Comparison of ENCODE assay signal across 18 cellular contexts in the genomic region with DNA sequence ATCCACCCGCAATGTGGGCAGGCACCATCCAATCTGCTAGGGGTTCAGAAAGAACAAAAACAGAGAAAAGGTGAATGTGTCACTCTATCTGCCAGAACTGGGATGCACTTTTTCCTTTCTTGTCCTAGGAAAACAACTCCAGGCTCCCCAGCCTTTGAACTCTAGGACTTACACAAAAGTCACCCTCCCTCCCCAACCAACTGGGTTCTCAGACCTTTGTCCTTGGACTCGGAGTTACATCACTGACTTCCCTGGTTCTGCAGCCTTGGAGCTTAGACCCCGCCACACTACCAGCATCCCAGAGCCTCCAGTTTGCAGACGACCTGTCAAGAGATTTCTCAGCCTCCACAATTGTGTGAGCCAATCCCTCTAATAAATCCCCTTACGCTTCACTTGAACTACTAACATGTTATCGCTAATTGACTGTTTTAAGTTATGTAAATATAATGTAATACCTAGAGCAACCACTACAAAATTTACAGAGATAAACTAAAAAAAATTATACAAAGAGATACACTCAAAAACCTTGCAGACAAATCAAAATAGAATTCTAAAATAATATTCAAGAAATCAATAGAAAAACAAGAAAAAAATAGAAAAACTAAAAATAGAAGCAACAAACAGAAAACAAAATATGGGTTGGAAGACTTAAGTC.
"Had no signal": no experiment of that assay in that cellular context is flagged by ENCODE, and none has a peak within 500 bp of the region (broad histone marks: within the 10 kb centered on the region; RNA-seq: fewer than 3 reads in every experiment).

No MANE protein-coding gene starts in this region.

- H3K27ac Mint-ChIP-seq: activated T-helper 17 cell treated with anti-CD3 and anti-CD28 coated beads, Interleukin-2, amount 50 U/mL, for 72 hours; effector memory CD8-positive, alpha-beta T cell; memory B cell; stimulated activated naive CD8-positive, alpha-beta T cell treated with anti-CD3 and anti-CD28 coated beads, Interleukin-15, Interleukin-2, amounts not matched to agents 100 ng/mL and 50 ng/mL, for 24 hours had no signal

- H3K4me3 ChIP-seq: right atrium auricular region, smooth muscle cell, suprapubic skin, upper lobe of left lung had no signal

- H3K27ac ChIP-seq: brain microvascular endothelial cell, right atrium auricular region, suprapubic skin, upper lobe of left lung had no signal

- H3K27me3 Mint-ChIP-seq: activated T-helper 17 cell treated with anti-CD3 and anti-CD28 coated beads, Interleukin-2, amount 50 U/mL, for 72 hours; stimulated activated naive CD8-positive, alpha-beta T cell treated with anti-CD3 and anti-CD28 coated beads, Interleukin-15, Interleukin-2, amounts not matched to agents 100 ng/mL and 50 ng/mL, for 24 hours had no signal

- H3K27me3 ChIP-seq: brain microvascular endothelial cell, right atrium auricular region, upper lobe of left lung had no signal

- H3K36me3 ChIP-seq: brain microvascular endothelial cell, right atrium auricular region, suprapubic skin, upper lobe of left lung had no signal

- H3K9me3 Mint-ChIP-seq: activated T-helper 17 cell treated with anti-CD3 and anti-CD28 coated beads, Interleukin-2, amount 50 U/mL, for 72 hours; effector memory CD8-positive, alpha-beta T cell; naive thymus-derived CD8-positive, alpha-beta T cell had no signal

- DNase-seq: activated CD4-positive, alpha-beta T cell treated with anti-CD3 and anti-CD28 coated beads, Interleukin-2, amount 50 U/mL, for 1 hour; activated naive CD4-positive, alpha-beta T cell treated with Interleukin-2 at 50 U/mL for 16 hours; anterior cingulate cortex; brain microvascular endothelial cell; effector memory CD8-positive, alpha-beta T cell; kidney glomerular epithelial cell; left ventricle myocardium superior; naive thymus-derived CD8-positive, alpha-beta T cell; nucleus accumbens; posterior cingulate gyrus; T-helper 2 cell; upper lobe of left lung had no signal

- H3K36me3 Mint-ChIP-seq: naive thymus-derived CD8-positive, alpha-beta T cell had no signal

- H3K9me3 ChIP-seq: right atrium auricular region, suprapubic skin, upper lobe of left lung had no signal

- H3K4me3 Mint-ChIP-seq: activated T-helper 17 cell treated with anti-CD3 and anti-CD28 coated beads, Interleukin-2, amount 50 U/mL, for 72 hours; effector memory CD8-positive, alpha-beta T cell; memory B cell; naive thymus-derived CD8-positive, alpha-beta T cell; stimulated activated naive CD8-positive, alpha-beta T cell treated with anti-CD3 and anti-CD28 coated beads, Interleukin-15, Interleukin-2, amounts not matched to agents 100 ng/mL and 50 ng/mL, for 24 hours had no signal
